ENCODE assay signal across 13 cellular contexts in the genomic region with DNA sequence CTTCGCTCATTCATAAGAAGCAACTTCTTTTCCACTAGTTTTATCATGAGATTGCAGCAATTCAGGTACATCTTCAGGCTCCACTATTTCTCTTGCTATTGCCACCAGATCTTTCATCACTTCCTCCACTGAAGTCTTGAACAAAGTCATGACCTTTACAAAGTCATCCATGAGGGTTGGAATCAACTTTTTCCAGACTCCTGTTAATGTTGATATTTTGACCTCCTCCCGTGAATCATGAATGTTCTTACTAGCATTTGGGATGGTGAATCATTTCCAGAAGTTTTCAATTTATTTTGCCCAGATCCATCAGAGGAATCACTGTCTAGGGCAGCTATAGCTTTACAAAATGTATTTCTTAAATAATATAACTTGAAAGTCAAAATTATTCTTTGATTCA. TPM values are rescaled to one million over a fixed set of nuclear protein-coding genes. Genes with fewer than 3 reads are reported as not detected.
DNase-seq lines count a peak whose midpoint lies in the region; ATAC-seq, FAIRE-seq and TF ChIP-seq lines count a peak whose summit lies in the region.
"Had no signal": no experiment of that assay in that cellular context is flagged by ENCODE, and none has a peak within 500 bp of the region (broad histone marks: within the 10 kb centered on the region; RNA-seq: fewer than 3 reads in every experiment).

No MANE protein-coding gene starts in this region.

- no peak for FAIRE-seq in astrocyte (lab: Jason Lieb, UNC)

- peak overlapping the region; percentile 93 for H3K4me2 ChIP-seq in astrocyte (ENCODE audit: low read length)

- H3K9me3 Mint-ChIP-seq in activated CD8-positive, alpha-beta memory T cell treated with anti-CD3 and anti-CD28 coated beads, Interleukin-2, amount 10 ng/mL, durations not matched to agents 7 days and 5 days (ENCODE audit: low read depth) = no peaks in the 10 kb centered on the region
- H3K9me3 Mint-ChIP-seq in astrocyte (ENCODE audit: unreplicated experiment) (no peaks in the 10 kb centered on the region), osteocyte (ENCODE audit: unreplicated experiment) (no peaks in the 10 kb centered on the region)

- H4K20me1 ChIP-seq in astrocyte (ENCODE audit: insufficient read depth, low read length) = no peaks in the 10 kb centered on the region

- peaks cover 50% of the 10 kb centered on the region for H3K4me1 Mint-ChIP-seq in activated CD8-positive, alpha-beta memory T cell treated with anti-CD3 and anti-CD28 coated beads, Interleukin-2, amount 10 ng/mL, durations not matched to agents 7 days and 5 days
- peaks cover 2% of the 10 kb centered on the region for H3K4me1 Mint-ChIP-seq in astrocyte (ENCODE audit: low read depth, unreplicated experiment)
- peaks cover 27% of the 10 kb centered on the region for H3K4me1 Mint-ChIP-seq in osteocyte (ENCODE audit: unreplicated experiment)

- CTCF ChIA-PET in activated CD8-positive, alpha-beta memory T cell treated with anti-CD3 and anti-CD28 coated beads, Interleukin-2, amount 10 ng/mL, durations not matched to agents 7 days and 5 days (lab: Charles Lee) = no interaction called here

- no peak for TF ChIP-seq CTCF in LNCaP clone FGC (IDR thresholded peaks at IDR 0.05; ENCODE audit: control insufficient read depth, extremely low read depth, insufficient read depth)
- TF ChIP-seq CTCF in astrocyte (IDR thresholded peaks at IDR 0.05; ENCODE audit: insufficient read depth, low read depth, low read length) = no peak
- no peak for TF ChIP-seq CTCF in osteocyte (IDR thresholded peaks at IDR 0.05)
- no peak for TF ChIP-seq CTCF in GM13976 (IDR thresholded peaks at IDR 0.05; ENCODE audit: borderline replicate concordance, control extremely low read depth, extremely low read depth, insufficient read depth, missing control alignments)

- H3K27ac ChIP-seq in astrocyte (ENCODE audit: low read depth, low read length) = no peak overlapping the region

- H3K4me3 ChIP-seq in LNCaP clone FGC (ENCODE audit: low read depth, low read length) (peak overlapping the region; percentile 72; the same call in 1 of the 2 replicates), astrocyte (ENCODE audit: insufficient read depth, low read depth, low read length) (no peak overlapping the region)

- no peaks in the 10 kb centered on the region for H3K27me3 Mint-ChIP-seq in activated CD8-positive, alpha-beta memory T cell treated with anti-CD3 and anti-CD28 coated beads, Interleukin-2, amount 10 ng/mL, durations not matched to agents 7 days and 5 days
- H3K27me3 Mint-ChIP-seq in astrocyte (ENCODE audit: low read depth, unreplicated experiment) (no peaks in the 10 kb centered on the region), osteocyte (ENCODE audit: unreplicated experiment) (no peaks in the 10 kb centered on the region)

- in situ Hi-C loops in GM13976 (cut with MboI; ENCODE audit: low sequenced_read_pairs, unreplicated experiment) = no loop called here

- peaks cover 4% of the 10 kb centered on the region for H3K4me1 ChIP-seq in astrocyte (ENCODE audit: insufficient read depth, low read length)

- no peaks in the 10 kb centered on the region for H3K9me3 ChIP-seq in astrocyte (ENCODE audit: insufficient read depth, low read depth, low read length)

- peak overlapping the region; percentile 97 for H3K4me3 Mint-ChIP-seq in activated CD8-positive, alpha-beta memory T cell treated with anti-CD3 and anti-CD28 coated beads, Interleukin-2, amount 10 ng/mL, durations not matched to agents 7 days and 5 days
- no peak overlapping the region for H3K4me3 Mint-ChIP-seq in astrocyte (ENCODE audit: unreplicated experiment)
- peak overlapping the region; percentile 1 for H3K4me3 Mint-ChIP-seq in osteocyte (ENCODE audit: unreplicated experiment)

- H3K36me3 ChIP-seq in astrocyte (ENCODE audit: insufficient read depth, low read length) = no peaks in the 10 kb centered on the region

- H3K27ac Mint-ChIP-seq in activated CD8-positive, alpha-beta memory T cell treated with anti-CD3 and anti-CD28 coated beads, Interleukin-2, amount 10 ng/mL, durations not matched to agents 7 days and 5 days = peak overlapping the region; percentile 45
- H3K27ac Mint-ChIP-seq in astrocyte (ENCODE audit: unreplicated experiment) = no peak overlapping the region
- H3K27ac Mint-ChIP-seq in osteocyte (ENCODE audit: unreplicated experiment) = no peak overlapping the region

- ATAC-seq in activated CD8-positive, alpha-beta memory T cell treated with anti-CD3 and anti-CD28 coated beads, Interleukin-2, amount 10 ng/mL, durations not matched to agents 7 days and 5 days = no peak

- no peak for DNase-seq in activated CD8-positive, alpha-beta memory T cell treated with anti-CD3 and anti-CD28 coated beads, Interleukin-2, amount 10 ng/mL, durations not matched to agents 7 days and 5 days
- DNase-seq in activated CD8-positive, alpha-beta memory T cell treated with anti-CD3 and anti-CD28 coated beads for 24 hours = no peak
- DNase-seq in LNCaP clone FGC (ENCODE audit: low read depth) (no peak), astrocyte (ENCODE audit: low read depth) (no peak), osteocyte (ENCODE audit: extremely low spot score, unreplicated experiment) (no peak), AG08395 (ENCODE audit: low spot score) (no peak), NCI-H1930 (lab: John Stamatoyannopoulos, UW) (no peak), GM13976 (ENCODE audit: low spot score) (no peak)
- DNase-seq: activated CD8-positive, alpha-beta memory T cell treated with anti-CD3 and anti-CD28 coated beads, Interleukin-2, amount 50 U/mL, for 4 hours; central memory CD4-positive, alpha-beta T cell; NCI-H1092; NCI-H748 treated with DMSO at 0.1 percent for 48 hours had no signal

- peaks cover 82% of the 10 kb centered on the region for H3K79me2 ChIP-seq in astrocyte (ENCODE audit: insufficient read depth, low read length)

- no peak overlapping the region for H2AFZ ChIP-seq in astrocyte (ENCODE audit: low read depth, low read length)

- H3K27me3 ChIP-seq in astrocyte (ENCODE audit: insufficient read depth, low read length) = no peaks in the 10 kb centered on the region

- peaks cover 18% of the 10 kb centered on the region for H3K36me3 Mint-ChIP-seq in activated CD8-positive, alpha-beta memory T cell treated with anti-CD3 and anti-CD28 coated beads, Interleukin-2, amount 10 ng/mL, durations not matched to agents 7 days and 5 days
- H3K36me3 Mint-ChIP-seq in astrocyte (ENCODE audit: low read depth, unreplicated experiment) (no peaks in the 10 kb centered on the region), osteocyte (ENCODE audit: unreplicated experiment) (no peaks in the 10 kb centered on the region)

- H3K9ac ChIP-seq in astrocyte (ENCODE audit: low read length) = no peak overlapping the region

RNA-seq across cellular contexts. Expression of a gene that starts 1.5 kb away (rescaled TPM):
- total RNA-seq in activated CD8-positive, alpha-beta memory T cell treated with anti-CD3 and anti-CD28 coated beads, Interleukin-2, amount 10 ng/mL, durations not matched to agents 7 days and 5 days = 10 to 100 TPM; 17.8 to 18.0 TPM
- total RNA-seq in astrocyte (3.4 and 4.1 TPM in 2 replicates), osteocyte (3.9 and 4.6 TPM in 2 replicates)

RNA-seq across cellular contexts. Expression of a gene that starts 1.6 kb away (rescaled TPM):
- total RNA-seq in activated CD8-positive, alpha-beta memory T cell treated with anti-CD3 and anti-CD28 coated beads, Interleukin-2, amount 10 ng/mL, durations not matched to agents 7 days and 5 days = 10 to 100 TPM; 12.8 to 15.1 TPM
- total RNA-seq in astrocyte (10.9 and 11.4 TPM in 2 replicates), osteocyte (23.5 and 23.7 TPM in 2 replicates)

RNA-seq across cellular contexts. Expression of a gene that starts 35.0 kb away (rescaled TPM):
- not detected for total RNA-seq in activated CD8-positive, alpha-beta memory T cell treated with anti-CD3 and anti-CD28 coated beads, Interleukin-2, amount 10 ng/mL, durations not matched to agents 7 days and 5 days
- total RNA-seq in astrocyte = not detected in 2 replicates
- not detected in 2 replicates for total RNA-seq in osteocyte
- total RNA-seq: fibroblast of lung had no signal
